Comparison of ENCODE assay signal across 21 cellular contexts in the genomic region with DNA sequence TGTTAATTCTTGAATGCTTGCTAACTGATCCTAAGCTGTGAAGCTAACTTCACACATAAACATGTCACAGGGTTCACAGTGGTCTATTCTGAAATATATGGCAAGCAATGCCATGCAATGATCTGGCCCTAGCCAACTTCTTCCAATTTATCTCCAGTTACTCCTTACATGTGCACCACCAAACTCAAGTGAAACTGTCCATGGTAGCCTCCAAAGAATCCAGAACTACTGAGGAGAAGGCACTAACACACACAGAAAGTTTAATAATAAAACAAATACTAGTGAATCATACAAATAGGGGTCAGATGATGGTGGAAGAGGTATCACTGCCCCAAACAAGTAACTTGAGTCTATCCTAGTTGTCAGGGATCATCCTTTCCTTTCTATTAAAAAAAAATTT.
DNase-seq lines count a peak whose midpoint lies in the region; ATAC-seq, FAIRE-seq and TF ChIP-seq lines count a peak whose summit lies in the region.
"Had no signal": no experiment of that assay in that cellular context is flagged by ENCODE, and none has a peak within 500 bp of the region (broad histone marks: within the 10 kb centered on the region; RNA-seq: fewer than 3 reads in every experiment).

No MANE protein-coding gene starts in this region.

- no peak for TF ChIP-seq RAD21 in A549 (conservative IDR thresholded peaks at IDR 0.05 in 1 of 2, IDR thresholded peaks at IDR 0.05 in 1 of 2)

- no peaks in the 10 kb centered on the region for H3K4me1 Mint-ChIP-seq in activated CD8-positive, alpha-beta T cell treated with anti-CD3 and anti-CD28 coated beads, Interleukin-2, amount 10 ng/mL, durations not matched to agents 7 days and 5 days (ENCODE audit: low read depth)

- H3K27me3 ChIP-seq in right lobe of liver, result no peaks in the 10 kb centered on the region

- FAIRE-seq in A549 (lab: Jason Lieb, UNC), result no peak
- FAIRE-seq: D721Med, GM12878, GM19239, H1 had no signal

- TF ChIP-seq POLR2A in A549 (IDR thresholded peaks at IDR 0.05; ENCODE audit: low read length) (no peak), right lobe of liver (IDR thresholded peaks at IDR 0.05) (no peak)

- H3K36me3 ChIP-seq in HEK293 (ENCODE audit: control insufficient read depth in 2 of 2, insufficient read depth in 1 of 2, low read length in 2 of 2), result no peaks in the 10 kb centered on the region
- H3K36me3 ChIP-seq in right lobe of liver, result no peaks in the 10 kb centered on the region

- POLR2A ChIA-PET in A549 (lab: Yijun Ruan, JAX) (no interaction called here), HEK293 (lab: Yijun Ruan, JAX) (no interaction called here)
- POLR2A ChIA-PET in activated CD8-positive, alpha-beta T cell treated with anti-CD3 and anti-CD28 coated beads, Interleukin-2, amount 10 ng/mL, durations not matched to agents 7 days and 5 days (lab: Charles Lee), result no interaction called here

- H3K27ac Mint-ChIP-seq in activated CD8-positive, alpha-beta T cell treated with anti-CD3 and anti-CD28 coated beads, Interleukin-2, amount 10 ng/mL, durations not matched to agents 7 days and 5 days, result no peak overlapping the region
- H3K27ac Mint-ChIP-seq: CD8-positive, alpha-beta T cell had no signal

- ATAC-seq in A549 (no peak), right lobe of liver (no peak)
- ATAC-seq in activated CD8-positive, alpha-beta T cell treated with anti-CD3 and anti-CD28 coated beads, Interleukin-2, amount 10 ng/mL, durations not matched to agents 7 days and 5 days, result no peak
- ATAC-seq: CD8-positive, alpha-beta T cell; GM12878 had no signal

- H3K4me1 ChIP-seq in A549, result peaks cover 20% of the 10 kb centered on the region; the same call in 1 of the 3 replicates
- peaks cover 10% of the 10 kb centered on the region for H3K4me1 ChIP-seq in HEK293 (ENCODE audit: control insufficient read depth, insufficient read depth, low read length)
- H3K4me1 ChIP-seq in right lobe of liver, result peaks cover 0 to 30% (median 14%) of the 10 kb centered on the region in 4 donors

- no peaks in the 10 kb centered on the region for H3K36me3 Mint-ChIP-seq in activated CD8-positive, alpha-beta T cell treated with anti-CD3 and anti-CD28 coated beads, Interleukin-2, amount 10 ng/mL, durations not matched to agents 7 days and 5 days (ENCODE audit: low read depth)
- H3K36me3 Mint-ChIP-seq: CD8-positive, alpha-beta T cell had no signal

- H3K9me3 ChIP-seq in A549, result 0 out of 3 replicates have a peak, but pooled peaks cover 3% of the 10 kb centered on the region
- peaks cover 3% of the 10 kb centered on the region; the same call in 1 of the 2 replicates for H3K9me3 ChIP-seq in HEK293 (ENCODE audit: control insufficient read depth, insufficient read depth, low read depth, low read length)
- H3K9me3 ChIP-seq in right lobe of liver, result no peaks in the 10 kb centered on the region

- H3K27me3 Mint-ChIP-seq in activated CD8-positive, alpha-beta T cell treated with anti-CD3 and anti-CD28 coated beads, Interleukin-2, amount 10 ng/mL, durations not matched to agents 7 days and 5 days (ENCODE audit: low read depth), result peaks cover 10% of the 10 kb centered on the region

- H3K4me2 ChIP-seq in A549, result no peak overlapping the region

- DNase-seq in A549 (ENCODE audit: low read depth in 1 of 2, low spot score in 1 of 2), result no peak
- DNase-seq in islet precursor cell, result peak; percentile 22
- DNase-seq in right lobe of liver, result peak in 1 of 3 donors; percentile 1
- no peak for DNase-seq in activated CD8-positive, alpha-beta T cell treated with anti-CD3 and anti-CD28 coated beads, Interleukin-2, amount 10 ng/mL, durations not matched to agents 7 days and 5 days
- DNase-seq in NCI-H146 treated with DMSO at 0.1 percent for 48 hours (lab: John Stamatoyannopoulos, UW; ENCODE audit: unreplicated experiment), result no peak
- DNase-seq in NCI-H1092 (lab: John Stamatoyannopoulos, UW), result no peak
- DNase-seq: 8988T; C1 segment of cervical spinal cord; CD8-positive, alpha-beta T cell; DMS 273 treated with DMSO at 0.1 percent for 48 hours; DMS79; EL; GDM1; GM23248; H7; HCEC 1CT had no signal

- H3K4me3 ChIP-seq in A549 (no peak overlapping the region), HEK293 (ENCODE audit: low read depth, low read length) (no peak overlapping the region), right lobe of liver (no peak overlapping the region)
- H3K4me3 ChIP-seq: GM12878, GM23248 had no signal

- CTCF ChIA-PET in A549 (lab: Yijun Ruan, JAX) (no interaction called here), HEK293 (lab: Yijun Ruan, JAX) (interaction anchor here (0.6 kb wide), 1 partner anchor 395 kb away, joined by 4 read pairs; no protein-coding TSS in a partner anchor)
- CTCF ChIA-PET in activated CD8-positive, alpha-beta T cell treated with anti-CD3 and anti-CD28 coated beads, Interleukin-2, amount 10 ng/mL, durations not matched to agents 7 days and 5 days (lab: Charles Lee), result no interaction called here

- no peak overlapping the region for H3K27ac ChIP-seq in A549
- no peak overlapping the region for H3K27ac ChIP-seq in HEK293 (ENCODE audit: extremely low read depth, low read depth, low read length)
- peak overlapping the region in 2 of 3 donors; percentile 75 for H3K27ac ChIP-seq in right lobe of liver
- H3K27ac ChIP-seq: GM23248 had no signal

- no peak overlapping the region for H3K4me3 Mint-ChIP-seq in activated CD8-positive, alpha-beta T cell treated with anti-CD3 and anti-CD28 coated beads, Interleukin-2, amount 10 ng/mL, durations not matched to agents 7 days and 5 days
- H3K4me3 Mint-ChIP-seq: CD8-positive, alpha-beta T cell had no signal

- no peaks in the 10 kb centered on the region for H3K9me3 Mint-ChIP-seq in activated CD8-positive, alpha-beta T cell treated with anti-CD3 and anti-CD28 coated beads, Interleukin-2, amount 10 ng/mL, durations not matched to agents 7 days and 5 days (ENCODE audit: insufficient read depth)

- no peak for TF ChIP-seq EP300 in A549 (IDR thresholded peaks at IDR 0.05)

- intact Hi-C loops in right lobe of liver (cut with DNase I), result no loop called here

- no peak for TF ChIP-seq CTCF in A549 (IDR thresholded peaks at IDR 0.05)
- TF ChIP-seq CTCF in HEK293 (tag by site-specific recombination; IDR thresholded peaks at IDR 0.05), result no peak
- TF ChIP-seq CTCF in right lobe of liver (IDR thresholded peaks at IDR 0.05), result no peak

TF ChIP-seq in A549, 52 proteins besides CTCF, POLR2A, EP300 and RAD21:
- TF ChIP-seq BHLHE40 (IDR thresholded peaks at IDR 0.05; ENCODE audit: low read depth, low read length), result no peak
- TF ChIP-seq, protein P1, sequence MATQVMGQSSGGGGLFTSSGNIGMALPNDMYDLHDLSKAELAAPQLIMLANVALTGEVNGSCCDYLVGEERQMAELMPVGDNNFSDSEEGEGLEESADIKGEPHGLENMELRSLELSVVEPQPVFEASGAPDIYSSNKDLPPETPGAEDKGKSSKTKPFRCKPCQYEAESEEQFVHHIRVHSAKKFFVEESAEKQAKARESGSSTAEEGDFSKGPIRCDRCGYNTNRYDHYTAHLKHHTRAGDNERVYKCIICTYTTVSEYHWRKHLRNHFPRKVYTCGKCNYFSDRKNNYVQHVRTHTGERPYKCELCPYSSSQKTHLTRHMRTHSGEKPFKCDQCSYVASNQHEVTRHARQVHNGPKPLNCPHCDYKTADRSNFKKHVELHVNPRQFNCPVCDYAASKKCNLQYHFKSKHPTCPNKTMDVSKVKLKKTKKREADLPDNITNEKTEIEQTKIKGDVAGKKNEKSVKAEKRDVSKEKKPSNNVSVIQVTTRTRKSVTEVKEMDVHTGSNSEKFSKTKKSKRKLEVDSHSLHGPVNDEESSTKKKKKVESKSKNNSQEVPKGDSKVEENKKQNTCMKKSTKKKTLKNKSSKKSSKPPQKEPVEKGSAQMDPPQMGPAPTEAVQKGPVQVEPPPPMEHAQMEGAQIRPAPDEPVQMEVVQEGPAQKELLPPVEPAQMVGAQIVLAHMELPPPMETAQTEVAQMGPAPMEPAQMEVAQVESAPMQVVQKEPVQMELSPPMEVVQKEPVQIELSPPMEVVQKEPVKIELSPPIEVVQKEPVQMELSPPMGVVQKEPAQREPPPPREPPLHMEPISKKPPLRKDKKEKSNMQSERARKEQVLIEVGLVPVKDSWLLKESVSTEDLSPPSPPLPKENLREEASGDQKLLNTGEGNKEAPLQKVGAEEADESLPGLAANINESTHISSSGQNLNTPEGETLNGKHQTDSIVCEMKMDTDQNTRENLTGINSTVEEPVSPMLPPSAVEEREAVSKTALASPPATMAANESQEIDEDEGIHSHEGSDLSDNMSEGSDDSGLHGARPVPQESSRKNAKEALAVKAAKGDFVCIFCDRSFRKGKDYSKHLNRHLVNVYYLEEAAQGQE (IDR thresholded peaks at IDR 0.05), result peak; percentile 35; the same call in 1 of the 2 replicates

TF ChIP-seq in HEK293, 187 proteins besides CTCF, POLR2A, EP300 and RAD21 (continues in another document):
- TF ChIP-seq, protein P2, sequence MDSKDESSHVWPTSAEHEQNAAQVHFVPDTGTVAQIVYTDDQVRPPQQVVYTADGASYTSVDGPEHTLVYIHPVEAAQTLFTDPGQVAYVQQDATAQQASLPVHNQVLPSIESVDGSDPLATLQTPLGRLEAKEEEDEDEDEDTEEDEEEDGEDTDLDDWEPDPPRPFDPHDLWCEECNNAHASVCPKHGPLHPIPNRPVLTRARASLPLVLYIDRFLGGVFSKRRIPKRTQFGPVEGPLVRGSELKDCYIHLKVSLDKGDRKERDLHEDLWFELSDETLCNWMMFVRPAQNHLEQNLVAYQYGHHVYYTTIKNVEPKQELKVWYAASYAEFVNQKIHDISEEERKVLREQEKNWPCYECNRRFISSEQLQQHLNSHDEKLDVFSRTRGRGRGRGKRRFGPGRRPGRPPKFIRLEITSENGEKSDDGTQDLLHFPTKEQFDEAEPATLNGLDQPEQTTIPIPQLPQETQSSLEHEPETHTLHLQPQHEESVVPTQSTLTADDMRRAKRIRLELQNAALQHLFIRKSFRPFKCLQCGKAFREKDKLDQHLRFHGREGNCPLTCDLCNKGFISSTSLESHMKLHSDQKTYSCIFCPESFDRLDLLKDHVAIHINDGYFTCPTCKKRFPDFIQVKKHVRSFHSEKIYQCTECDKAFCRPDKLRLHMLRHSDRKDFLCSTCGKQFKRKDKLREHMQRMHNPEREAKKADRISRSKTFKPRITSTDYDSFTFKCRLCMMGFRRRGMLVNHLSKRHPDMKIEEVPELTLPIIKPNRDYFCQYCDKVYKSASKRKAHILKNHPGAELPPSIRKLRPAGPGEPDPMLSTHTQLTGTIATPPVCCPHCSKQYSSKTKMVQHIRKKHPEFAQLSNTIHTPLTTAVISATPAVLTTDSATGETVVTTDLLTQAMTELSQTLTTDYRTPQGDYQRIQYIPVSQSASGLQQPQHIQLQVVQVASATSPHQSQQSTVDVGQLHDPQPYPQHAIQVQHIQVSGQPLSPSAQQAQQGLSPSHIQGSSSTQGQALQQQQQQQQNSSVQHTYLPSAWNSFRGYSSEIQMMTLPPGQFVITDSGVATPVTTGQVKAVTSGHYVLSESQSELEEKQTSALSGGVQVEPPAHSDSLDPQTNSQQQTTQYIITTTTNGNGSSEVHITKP (tag by site-specific recombination; IDR thresholded peaks at IDR 0.05), result peak; percentile 59; the same call in 1 of the 2 replicates
- TF ChIP-seq ZNF324 (tag by site-specific recombination; IDR thresholded peaks at IDR 0.05), result no peak
- TF ChIP-seq ZFP41 (tag by site-specific recombination; IDR thresholded peaks at IDR 0.05; ENCODE audit: borderline replicate concordance), result no peak
- no peak for TF ChIP-seq ZNF169 (tag by site-specific recombination; IDR thresholded peaks at IDR 0.05)
- no peak for TF ChIP-seq ZNF311 (tag by site-specific recombination; IDR thresholded peaks at IDR 0.05; ENCODE audit: borderline replicate concordance)

Comparison
In these comparisons a context has a peak if more than half of its experiments do, and no peak if none do; other contexts are left out.
1. H3K27ac ChIP-seq: peak in right lobe of liver (2 of 3); none in A549 (0 of 2) and HEK293 (single experiment).